In the genomic region with DNA sequence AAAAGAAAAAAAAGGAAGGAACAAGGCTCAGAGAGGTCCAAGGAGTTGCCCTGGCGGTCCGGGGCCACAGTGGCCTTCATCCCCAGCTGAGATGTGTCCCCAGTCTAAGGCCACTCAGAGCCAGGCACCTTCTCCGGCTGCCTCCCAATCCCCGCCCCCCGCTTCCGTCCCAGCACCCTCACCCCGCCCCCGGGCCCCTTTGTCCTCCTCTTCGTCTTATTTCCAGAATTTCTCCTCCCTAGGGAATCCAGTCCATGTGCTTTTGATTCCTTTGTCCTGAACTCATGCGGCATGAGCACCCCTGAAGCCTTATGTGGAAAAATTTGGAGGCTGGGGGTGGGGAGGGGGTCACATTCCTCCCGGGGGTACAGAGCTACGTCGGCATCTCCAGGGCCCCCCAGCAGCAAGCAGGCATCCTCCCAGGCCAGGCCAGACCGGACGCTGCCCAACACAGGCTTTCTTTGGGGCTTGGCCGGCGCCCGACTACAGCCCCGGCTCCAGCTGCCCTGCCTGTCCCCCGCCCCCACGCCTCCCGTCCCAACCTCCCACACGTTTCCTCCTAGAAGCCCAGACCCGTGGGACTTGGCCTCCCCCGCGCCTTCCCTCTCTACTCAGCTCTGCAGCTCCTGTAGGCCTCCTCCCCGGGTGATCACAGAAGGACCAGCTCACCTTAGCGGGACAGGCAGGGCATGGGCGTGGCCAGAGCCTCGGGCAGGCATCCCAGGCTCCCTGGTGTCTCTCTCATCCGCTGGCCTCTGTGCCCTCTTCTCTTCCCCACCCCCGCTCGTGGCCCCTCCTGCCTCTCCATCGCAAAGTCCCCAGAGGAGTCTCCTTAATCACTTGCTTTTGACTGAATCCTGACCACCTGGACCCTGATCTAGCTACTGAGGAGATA, we compare ENCODE assay signal across 9 cellular contexts.
DNase-seq lines count a peak whose midpoint lies in the region; ATAC-seq lines count a peak whose summit lies in the region.
"Had no signal": no experiment of that assay in that cellular context is flagged by ENCODE, and none has a peak within 500 bp of the region (broad histone marks: within the 10 kb centered on the region; RNA-seq: fewer than 3 reads in every experiment).

No MANE protein-coding gene starts in this region.

- ATAC-seq in HG02623 (IDR thresholded peaks at IDR 0.05; ENCODE audit: unreplicated experiment) (no peak), HG03108 (IDR thresholded peaks at IDR 0.05; ENCODE audit: unreplicated experiment) (no peak), HG03342 (IDR thresholded peaks at IDR 0.05; ENCODE audit: unreplicated experiment) (no peak)

- peak overlapping the region; percentile 19 for H3K4me3 ChIP-seq in neuron (ENCODE audit: low read length)
- H3K4me3 ChIP-seq: SJSA1 had no signal

- no peaks in the 10 kb centered on the region for H3K9me3 ChIP-seq in neuron (ENCODE audit: low read length)
- H3K9me3 ChIP-seq: SJSA1 had no signal

- no peak overlapping the region for H2AFZ ChIP-seq in neuron (ENCODE audit: low read depth, low read length)

- no peaks in the 10 kb centered on the region for H3K36me3 ChIP-seq in neuron (ENCODE audit: insufficient read depth, low read length)
- H3K36me3 ChIP-seq: SJSA1 had no signal

- no peaks in the 10 kb centered on the region for H3K27me3 ChIP-seq in neuron (ENCODE audit: insufficient read depth, low read length)
- H3K27me3 ChIP-seq: SJSA1 had no signal

- DNase-seq in ELF-1 (ENCODE audit: low read depth, low spot score) (peak; percentile 86), MV-4-11 (lab: John Stamatoyannopoulos, UW) (peak; percentile 59), fibroblast of the conjunctiva (ENCODE audit: low read depth) (peak; percentile 44)
- DNase-seq in activated CD8-positive, alpha-beta memory T cell treated with anti-CD3 and anti-CD28 coated beads, Interleukin-2, amount 50 U/mL, for 48 hours = peak; percentile 83

- no peaks in the 10 kb centered on the region for H3K4me1 ChIP-seq in neuron (ENCODE audit: insufficient read depth, low read length)
